In the genomic region with DNA sequence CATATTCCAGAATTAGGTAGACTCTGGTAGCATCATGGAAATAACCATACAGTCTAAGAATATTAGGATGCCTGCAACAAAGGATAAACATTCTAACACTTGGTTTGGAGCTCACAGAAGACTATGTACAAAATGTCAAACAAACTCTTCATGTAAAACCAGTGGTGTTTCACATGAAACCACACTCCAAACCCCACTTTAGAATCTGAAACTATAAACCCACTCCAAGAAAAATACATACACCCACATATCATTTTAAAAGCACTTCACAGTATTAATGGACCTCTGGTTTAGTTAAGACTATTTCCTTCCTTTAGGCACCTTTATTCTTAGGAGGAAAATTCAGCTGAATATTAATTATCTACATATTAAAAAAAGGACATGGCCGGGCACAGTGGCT, we compare ENCODE assay signal across 26 cellular contexts. TPM values are rescaled to one million over a fixed set of nuclear protein-coding genes. Genes with fewer than 3 reads are reported as not detected.
A peak's percentile ranks its signal among the peaks of the same experiment; 100 is the strongest.
DNase-seq lines count a peak whose midpoint lies in the region; ATAC-seq, FAIRE-seq and TF ChIP-seq lines count a peak whose summit lies in the region.
"Had no signal": no experiment of that assay in that cellular context is flagged by ENCODE, and none has a peak within 500 bp of the region (broad histone marks: within the 10 kb centered on the region; RNA-seq: fewer than 3 reads in every experiment).

No MANE protein-coding gene starts in this region.

- TF ChIP-seq POLR2A in GM12878 (IDR thresholded peaks at IDR 0.05; ENCODE audit: low read depth, low read length): no peak

- H3K4me3 Mint-ChIP-seq in activated naive CD4-positive, alpha-beta T cell treated with anti-CD3 and anti-CD28 coated beads, Interleukin-2, amount 10 ng/mL, durations not matched to agents 7 days and 5 days: no peak overlapping the region
- no peak overlapping the region for H3K4me3 Mint-ChIP-seq in activated naive CD4-positive, alpha-beta T cell treated with anti-CD3 and anti-CD28 coated beads for 36 hours
- H3K4me3 Mint-ChIP-seq: activated naive CD4-positive, alpha-beta T cell treated with anti-CD3 and anti-CD28 coated beads, Interleukin-2, amount 50 U/mL, for 24 hours; CD4-positive, alpha-beta memory T cell; IgD-negative memory B cell; WTC11 had no signal

- ATAC-seq in GM21529 (IDR thresholded peaks at IDR 0.05; ENCODE audit: unreplicated experiment): peak; percentile 51
- ATAC-seq in HG03432 (IDR thresholded peaks at IDR 0.05; ENCODE audit: unreplicated experiment): peak; percentile 51
- peak; percentile 59 for ATAC-seq in GM12878
- no peak for ATAC-seq in GM21528 (IDR thresholded peaks at IDR 0.05; ENCODE audit: low FRiP score, unreplicated experiment)
- ATAC-seq in GM18520 (IDR thresholded peaks at IDR 0.05; ENCODE audit: unreplicated experiment): no peak
- ATAC-seq: gastroesophageal sphincter, right lobe of liver, WTC11 had no signal

- CTCF ChIA-PET in activated naive CD4-positive, alpha-beta T cell treated with anti-CD3 and anti-CD28 coated beads, Interleukin-2, amount 10 ng/mL, durations not matched to agents 7 days and 5 days (lab: Charles Lee): interaction anchor here (0.7 to 1.1 kb wide), 2 partner anchors 10 to 110 kb away, joined by 3 read pairs; a partner anchor contains a TSS
- CTCF ChIA-PET in activated naive CD4-positive, alpha-beta T cell treated with anti-CD3 and anti-CD28 coated beads for 36 hours (lab: Charles Lee): interaction anchor here (0.6 kb wide), 1 partner anchor 78 kb away, joined by 3 read pairs; no protein-coding TSS in a partner anchor
- CTCF ChIA-PET in GM12878 (lab: Yijun Ruan, JAX): interaction anchor here (0.7 to 1.3 kb wide), 4 partner anchors 11 to 144 kb away, joined by 3 to 5 read pairs (median 3); a partner anchor contains a TSS

- FAIRE-seq in GM12878 (lab: Jason Lieb, UNC): peak; percentile 91
- FAIRE-seq: D721Med had no signal

- intact Hi-C loops in activated naive CD4-positive, alpha-beta T cell treated with anti-CD3 and anti-CD28 coated beads for 36 hours (cut with micrococcal nuclease): no loop called here
- intact Hi-C loops in GM12878 (cut with micrococcal nuclease; ENCODE audit: unreplicated experiment): no loop called here

- peaks cover 3% of the 10 kb centered on the region for H4K20me1 ChIP-seq in GM12878 (ENCODE audit: control insufficient read depth, insufficient read depth)

- TF ChIP-seq RAD21 in GM12878 (IDR thresholded peaks at IDR 0.05; ENCODE audit: insufficient read depth, low read depth, low read length): no peak

- H3K9me3 Mint-ChIP-seq in activated naive CD4-positive, alpha-beta T cell treated with anti-CD3 and anti-CD28 coated beads, Interleukin-2, amount 10 ng/mL, durations not matched to agents 7 days and 5 days: no peaks in the 10 kb centered on the region
- no peaks in the 10 kb centered on the region for H3K9me3 Mint-ChIP-seq in activated naive CD4-positive, alpha-beta T cell treated with anti-CD3 and anti-CD28 coated beads for 36 hours
- H3K9me3 Mint-ChIP-seq: activated naive CD4-positive, alpha-beta T cell treated with anti-CD3 and anti-CD28 coated beads, Interleukin-2, amount 50 U/mL, for 24 hours; IgD-negative memory B cell; WTC11 had no signal

- no peak overlapping the region for H3K27ac ChIP-seq in GM12878 (ENCODE audit: control insufficient read depth, insufficient read depth)
- H3K27ac ChIP-seq: gastroesophageal sphincter, GM23248, prostate gland, right lobe of liver, SJSA1, spleen, stomach, uterus had no signal

- no peak overlapping the region for H3K9ac ChIP-seq in GM12878 (ENCODE audit: control insufficient read depth, insufficient read depth, low read length)
- H3K9ac ChIP-seq: GM23248 had no signal

- peak overlapping the region; percentile 58 for H3K27ac Mint-ChIP-seq in activated naive CD4-positive, alpha-beta T cell treated with anti-CD3 and anti-CD28 coated beads, Interleukin-2, amount 10 ng/mL, durations not matched to agents 7 days and 5 days
- no peak overlapping the region for H3K27ac Mint-ChIP-seq in activated naive CD4-positive, alpha-beta T cell treated with anti-CD3 and anti-CD28 coated beads for 36 hours
- H3K27ac Mint-ChIP-seq: activated naive CD4-positive, alpha-beta T cell treated with anti-CD3 and anti-CD28 coated beads, Interleukin-2, amount 50 U/mL, for 24 hours; WTC11 had no signal

- SMC1A ChIA-PET in GM12878 (lab: Charles Lee; ENCODE audit: uncharacterized antibody, unreplicated experiment): interaction anchor here (1.0 to 1.5 kb wide), 3 partner anchors 10 to 16 kb away, joined by 3 to 7 read pairs (median 4); a partner anchor contains a TSS

- H3K79me2 ChIP-seq in GM12878 (ENCODE audit: control insufficient read depth, insufficient read depth, low read length): peaks cover 9% of the 10 kb centered on the region

- no peak for TF ChIP-seq CTCF in GM12878 (IDR thresholded peaks at IDR 0.05 in 2 of 3, conservative IDR thresholded peaks at IDR 0.05 in 1 of 3; ENCODE audit: control insufficient read depth in 2 of 3, extremely low read depth in 1 of 3, insufficient read depth in 1 of 3, low read depth in 3 of 3, low read length in 3 of 3)

- no peak overlapping the region for H3K4me3 ChIP-seq in GM12878
- H3K4me3 ChIP-seq: gastroesophageal sphincter, GM23248, hepatocyte, prostate gland, right lobe of liver, SJSA1, spleen, stomach, uterus had no signal

- RAD21 ChIA-PET in GM12878 (lab: Charles Lee; ENCODE audit: unreplicated experiment): interaction anchor here (0.7 kb wide), 1 partner anchor 23 kb away, joined by 3 read pairs; a partner anchor contains a TSS

- 89% methylated on average over 1 of the region's 1 CpG for WGBS in GM12878 (ENCODE audit: insufficient coverage, insufficient replicate concordance, low lambda C conversion rate, missing lambda C conversion rate)

- H3K9me3 ChIP-seq in GM12878 (replicated peaks; ENCODE audit: control insufficient read depth, insufficient read depth, low read length): no peaks in the 10 kb centered on the region
- H3K9me3 ChIP-seq: gastroesophageal sphincter, prostate gland, right lobe of liver, SJSA1, spleen, stomach, uterus had no signal

- BruUV-seq in GM12878 (replicated peaks; lab: Mats Ljungman, UMichigan): no TSS peak

- no peak overlapping the region for H2AFZ ChIP-seq in GM12878 (ENCODE audit: control insufficient read depth, low read depth, low read length)
- H2AFZ ChIP-seq: GM23248, hepatocyte had no signal

- H3K27me3 ChIP-seq in GM12878 (replicated peaks in 1 of 2; ENCODE audit: control insufficient read depth in 2 of 2, insufficient read depth in 2 of 2, low read length in 1 of 2): no peaks in the 10 kb centered on the region
- H3K27me3 ChIP-seq: gastroesophageal sphincter, hepatocyte, right lobe of liver, SJSA1, spleen, stomach, uterus had no signal

- in situ Hi-C loops in GM12878 (cut with MboI): no loop called here

- no peak for DNase-seq in activated naive CD4-positive, alpha-beta T cell treated with anti-CD3 and anti-CD28 coated beads, Interleukin-2, amount 10 ng/mL, durations not matched to agents 7 days and 5 days
- DNase-seq in activated naive CD4-positive, alpha-beta T cell treated with anti-CD3 and anti-CD28 coated beads for 36 hours: no peak
- DNase-seq in GM12878 (ENCODE audit: low read depth, low spot score): no peak
- no peak for DNase-seq in A172 (ENCODE audit: low spot score)
- DNase-seq: CD4-positive, alpha-beta memory T cell; GM23248; kidney glomerular epithelial cell; NCI-H1048; NCI-H1694; right lobe of liver; spleen; stimulated activated CD4-positive, alpha-beta T cell treated with anti-CD3 and anti-CD28 coated beads, Interleukin-2, amount 100 ng/mL, for 24 hours; stomach; uterus had no signal

- peaks cover 71% of the 10 kb centered on the region for H3K36me3 Mint-ChIP-seq in activated naive CD4-positive, alpha-beta T cell treated with anti-CD3 and anti-CD28 coated beads, Interleukin-2, amount 10 ng/mL, durations not matched to agents 7 days and 5 days
- peaks cover 62% of the 10 kb centered on the region for H3K36me3 Mint-ChIP-seq in activated naive CD4-positive, alpha-beta T cell treated with anti-CD3 and anti-CD28 coated beads for 36 hours (ENCODE audit: low read depth)
- H3K36me3 Mint-ChIP-seq: activated naive CD4-positive, alpha-beta T cell treated with anti-CD3 and anti-CD28 coated beads, Interleukin-2, amount 50 U/mL, for 24 hours had no signal

- POLR2A ChIA-PET in GM12878 (lab: Charles Lee): interaction anchor here (0.8 kb wide), 1 partner anchor 12 kb away, joined by 4 read pairs; no protein-coding TSS in a partner anchor

- no peaks in the 10 kb centered on the region for H3K4me1 ChIP-seq in GM12878 (ENCODE audit: control insufficient read depth, insufficient read depth, low read length)
- H3K4me1 ChIP-seq: gastroesophageal sphincter, prostate gland, right lobe of liver, SJSA1, uterus had no signal

- no peak for TF ChIP-seq EP300 in GM12878 (IDR thresholded peaks at IDR 0.05; ENCODE audit: borderline replicate concordance in 1 of 2, control insufficient read depth in 1 of 2, low read depth in 2 of 2, low read length in 2 of 2)

- H3K4me1 Mint-ChIP-seq in activated naive CD4-positive, alpha-beta T cell treated with anti-CD3 and anti-CD28 coated beads, Interleukin-2, amount 10 ng/mL, durations not matched to agents 7 days and 5 days: peaks cover 29% of the 10 kb centered on the region
- peaks cover under 1% of the 10 kb centered on the region for H3K4me1 Mint-ChIP-seq in activated naive CD4-positive, alpha-beta T cell treated with anti-CD3 and anti-CD28 coated beads for 36 hours (ENCODE audit: low read depth)
- H3K4me1 Mint-ChIP-seq: activated naive CD4-positive, alpha-beta T cell treated with anti-CD3 and anti-CD28 coated beads, Interleukin-2, amount 50 U/mL, for 24 hours; WTC11 had no signal

- H3K27me3 Mint-ChIP-seq in activated naive CD4-positive, alpha-beta T cell treated with anti-CD3 and anti-CD28 coated beads, Interleukin-2, amount 10 ng/mL, durations not matched to agents 7 days and 5 days: no peaks in the 10 kb centered on the region
- no peaks in the 10 kb centered on the region for H3K27me3 Mint-ChIP-seq in activated naive CD4-positive, alpha-beta T cell treated with anti-CD3 and anti-CD28 coated beads for 36 hours (ENCODE audit: low read depth)
- H3K27me3 Mint-ChIP-seq: activated naive CD4-positive, alpha-beta T cell treated with anti-CD3 and anti-CD28 coated beads, Interleukin-2, amount 50 U/mL, for 24 hours; CD4-positive, alpha-beta memory T cell; IgD-negative memory B cell had no signal

- H3K36me3 ChIP-seq in GM12878 (ENCODE audit: control insufficient read depth in 2 of 2, insufficient read depth in 2 of 2, low read length in 1 of 2): peaks cover 13 to 40% of the 10 kb centered on the region in 2 experiments
- H3K36me3 ChIP-seq: prostate gland, right lobe of liver, uterus had no signal

- H3K4me2 ChIP-seq in GM12878 (ENCODE audit: control insufficient read depth, insufficient read depth): peak overlapping the region; percentile 38; the same call in 1 of the 2 replicates
- H3K4me2 ChIP-seq: hepatocyte had no signal

RNA-seq across cellular contexts. Expression of a gene that starts 10.5 kb away (rescaled TPM):
- total RNA-seq in activated naive CD4-positive, alpha-beta T cell treated with anti-CD3 and anti-CD28 coated beads for 36 hours: 100 to 1,000 TPM; 115 to 121 TPM
- total RNA-seq in GM12878 (2013; cell fraction: nucleolus; rRNA removed): 18.8 and 19.4 TPM in 2 replicates
- total RNA-seq in GM12878 (2014; rRNA removed): 57.3 and 63.1 TPM in 2 replicates
- total RNA-seq in GM12878 (2014; rRNA removed; fragmentation: Illumina TruSeq; extraction: Trizol): 67.9 and 71.6 TPM in 2 replicates
- total RNA-seq in GM12878 (2021): 59.4 and 61.2 TPM in 2 replicates
- polyA plus RNA-seq in GM12878 (2011; ENCODE audit: low read depth): 20.0 TPM
- 87.6 and 108 TPM in 2 replicates for polyA plus RNA-seq in GM12878 (2011; rRNA removed)
- polyA plus RNA-seq in GM12878 (2011; cell fraction: cytosol; rRNA removed): 66.6 and 74.8 TPM in 2 replicates
- polyA plus RNA-seq in GM12878 (2011; cell fraction: nucleus; rRNA removed): 37.8 and 38.0 TPM in 2 replicates
- 19.8 and 28.8 TPM in 2 replicates for polyA plus RNA-seq in GM12878 (2012)
- polyA plus RNA-seq in GM12878 (2014; fragmentation: Illumina TruSeq; extraction: Trizol): 98.7 and 113 TPM in 2 replicates
- 10 to 100 TPM; 70.9 to 75.2 TPM for polyA plus RNA-seq in GM12878 (2014; fragmentation: Nextera tagmentation; extraction: Ambion mirVana)
- polyA plus RNA-seq in GM12878 (2014; rRNA removed): 58.3 and 60.8 TPM in 2 replicates
- 100 to 1,000 TPM; 120 to 122 TPM for polyA plus RNA-seq in GM12878 (2016; fragmentation: Nextera tagmentation; extraction: Ambion mirVana)
- 55.3 and 61.1 TPM in 2 replicates for polyA minus RNA-seq in GM12878 (2011; rRNA and poly(A)+ RNA removed)
- polyA minus RNA-seq in GM12878 (2011; cell fraction: cytosol; rRNA and poly(A)+ RNA removed): 31.7 and 35.6 TPM in 2 replicates
- 11.7 and 18.3 TPM in 2 replicates for polyA minus RNA-seq in GM12878 (2011; cell fraction: nucleus; rRNA and poly(A)+ RNA removed)
- total RNA-seq in A172 (2014; rRNA removed; shearing (Covaris generic)): 131 and 137 TPM in 2 replicates

RNA-seq across cellular contexts. Expression of a gene that starts 10.9 kb away (rescaled TPM):
- 10 to 100 TPM; 68.0 to 70.7 TPM for total RNA-seq in activated naive CD4-positive, alpha-beta T cell treated with anti-CD3 and anti-CD28 coated beads for 36 hours
- total RNA-seq in GM12878 (2013; cell fraction: nucleolus; rRNA removed): 45.6 and 47.2 TPM in 2 replicates
- total RNA-seq in GM12878 (2014; rRNA removed) (41.9 and 42.7 TPM in 2 replicates), GM12878 (2014; rRNA removed; fragmentation: Illumina TruSeq; extraction: Trizol) (42.5 and 45.8 TPM in 2 replicates), GM12878 (2021) (39.7 and 41.8 TPM in 2 replicates)
- 23.0 TPM for polyA plus RNA-seq in GM12878 (2011; ENCODE audit: low read depth)
- polyA plus RNA-seq in GM12878 (2011; rRNA removed) (81.4 and 89.1 TPM in 2 replicates), GM12878 (2014; fragmentation: Illumina TruSeq; extraction: Trizol) (56.2 and 57.8 TPM in 2 replicates), GM12878 (2014; fragmentation: Nextera tagmentation; extraction: Ambion mirVana) (10 to 100 TPM; 63.3 to 66.0 TPM), GM12878 (2014; rRNA removed) (44.9 and 47.2 TPM in 2 replicates), GM12878 (2016; fragmentation: Nextera tagmentation; extraction: Ambion mirVana) (10 to 100 TPM; 43.3 to 54.5 TPM)
- polyA plus RNA-seq in GM12878 (2011; cell fraction: cytosol; rRNA removed): 71.6 and 81.5 TPM in 2 replicates
- polyA plus RNA-seq in GM12878 (2011; cell fraction: nucleus; rRNA removed): 60.9 and 66.0 TPM in 2 replicates
- 31.3 and 34.4 TPM in 2 replicates for polyA plus RNA-seq in GM12878 (2012)
- polyA minus RNA-seq in GM12878 (2011; rRNA and poly(A)+ RNA removed): 115 and 172 TPM in 2 replicates
- polyA minus RNA-seq in GM12878 (2011; cell fraction: cytosol; rRNA and poly(A)+ RNA removed): 28.7 and 32.7 TPM in 2 replicates
- polyA minus RNA-seq in GM12878 (2011; cell fraction: nucleus; rRNA and poly(A)+ RNA removed): 30.7 and 45.1 TPM in 2 replicates
- 48.7 and 68.4 TPM in 2 replicates for total RNA-seq in A172 (2014; rRNA removed; shearing (Covaris generic))

RNA-seq across cellular contexts. Expression of a gene that starts 22.7 kb away (rescaled TPM):
- 1 to 10 TPM; 7.5 to 8.2 TPM for total RNA-seq in activated naive CD4-positive, alpha-beta T cell treated with anti-CD3 and anti-CD28 coated beads for 36 hours
- 1.3 and 1.7 TPM in 2 replicates for total RNA-seq in GM12878 (2013; cell fraction: nucleolus; rRNA removed)
- total RNA-seq in GM12878 (2014; rRNA removed) (0.56 and 1.1 TPM in 2 replicates), GM12878 (2014; rRNA removed; fragmentation: Illumina TruSeq; extraction: Trizol) (0.51 and 0.94 TPM in 2 replicates), GM12878 (2021) (0.51 and 0.58 TPM in 2 replicates)
- 0.71 TPM for polyA plus RNA-seq in GM12878 (2011; ENCODE audit: low read depth)
- polyA plus RNA-seq in GM12878 (2011; rRNA removed) (1.4 and 1.8 TPM in 2 replicates), GM12878 (2014; fragmentation: Illumina TruSeq; extraction: Trizol) (0.79 and 0.97 TPM in 2 replicates), GM12878 (2014; fragmentation: Nextera tagmentation; extraction: Ambion mirVana) (under 1 TPM; 0.13 to 0.38 TPM), GM12878 (2014; rRNA removed) (0.46 and 0.53 TPM in 2 replicates), GM12878 (2016; fragmentation: Nextera tagmentation; extraction: Ambion mirVana) (1 to 10 TPM; 1.3 TPM)
- polyA plus RNA-seq in GM12878 (2011; cell fraction: cytosol; rRNA removed): 0.94 and 1.1 TPM in 2 replicates
- polyA plus RNA-seq in GM12878 (2011; cell fraction: nucleus; rRNA removed): 0.16 and 0.79 TPM in 2 replicates
- polyA plus RNA-seq in GM12878 (2012): 1.3 and 1.4 TPM in 2 replicates
- 0.36 and 1.0 TPM in 2 replicates for polyA minus RNA-seq in GM12878 (2011; rRNA and poly(A)+ RNA removed)
- 0.40 and 0.94 TPM in 2 replicates for polyA minus RNA-seq in GM12878 (2011; cell fraction: cytosol; rRNA and poly(A)+ RNA removed)
- 0.12 and 1.1 TPM in 2 replicates for polyA minus RNA-seq in GM12878 (2011; cell fraction: nucleus; rRNA and poly(A)+ RNA removed)
- total RNA-seq in A172 (2014; rRNA removed; shearing (Covaris generic)): 40.1 and 42.3 TPM in 2 replicates

RNA-seq across cellular contexts. Expression of a gene that starts 30.6 kb away (rescaled TPM):
- total RNA-seq in activated naive CD4-positive, alpha-beta T cell treated with anti-CD3 and anti-CD28 coated beads for 36 hours: 1 to 10 TPM; 5.1 to 5.2 TPM
- 0.47 TPM in 1 of 2 replicates, not detected in the other for total RNA-seq in GM12878 (2013; cell fraction: nucleolus; rRNA removed)
- total RNA-seq in GM12878 (2014; rRNA removed) (0.06 and 0.11 TPM in 2 replicates), GM12878 (2014; rRNA removed; fragmentation: Illumina TruSeq; extraction: Trizol) (0.09 and 0.14 TPM in 2 replicates), GM12878 (2021) (0.19 and 0.21 TPM in 2 replicates)
- 0.14 TPM for polyA plus RNA-seq in GM12878 (2011; ENCODE audit: low read depth)
- polyA plus RNA-seq in GM12878 (2011; rRNA removed) (0.10 and 0.11 TPM in 2 replicates), GM12878 (2014; fragmentation: Illumina TruSeq; extraction: Trizol) (0.13 and 0.21 TPM in 2 replicates), GM12878 (2014; fragmentation: Nextera tagmentation; extraction: Ambion mirVana) (under 1 TPM; 0.04 to 0.11 TPM), GM12878 (2014; rRNA removed) (0.04 and 0.24 TPM in 2 replicates), GM12878 (2016; fragmentation: Nextera tagmentation; extraction: Ambion mirVana) (under 1 TPM in 1 of 2 experiments, not detected in 1; 0.05 TPM)
- 0.01 and 0.03 TPM in 2 replicates for polyA plus RNA-seq in GM12878 (2011; cell fraction: cytosol; rRNA removed)
- polyA plus RNA-seq in GM12878 (2011; cell fraction: nucleus; rRNA removed): 0.09 and 0.15 TPM in 2 replicates
- 0.13 and 0.22 TPM in 2 replicates for polyA plus RNA-seq in GM12878 (2012)
- polyA minus RNA-seq in GM12878 (2011; rRNA and poly(A)+ RNA removed): 0.10 and 0.15 TPM in 2 replicates
- polyA minus RNA-seq in GM12878 (2011; cell fraction: cytosol; rRNA and poly(A)+ RNA removed): not detected in 2 replicates
- 0.10 and 0.12 TPM in 2 replicates for polyA minus RNA-seq in GM12878 (2011; cell fraction: nucleus; rRNA and poly(A)+ RNA removed)
- not detected in 2 replicates for total RNA-seq in A172 (2014; rRNA removed; shearing (Covaris generic))
- total RNA-seq: SJSA1 had no signal
- polyA plus RNA-seq: hepatocyte had no signal

Comparison
In these comparisons a context has a peak if more than half of its experiments do, and no peak if none do; other contexts are left out.
1. ATAC-seq: peak in GM21529 (single experiment), HG03432 (single experiment) and GM12878 (single experiment); none in GM21528 (single experiment) and GM18520 (single experiment).